In genomic region chr6:20946037-20946436, GRCh38 we compare ENCODE assay signal across 9 cellular contexts.
DNase-seq lines count a peak whose midpoint lies in the region; ATAC-seq, FAIRE-seq and TF ChIP-seq lines count a peak whose summit lies in the region.
"Had no signal": no experiment of that assay in that cellular context is flagged by ENCODE, and none has a peak within 500 bp of the region (broad histone marks: within the 10 kb centered on the region; RNA-seq: fewer than 3 reads in every experiment).

No MANE protein-coding gene starts in this region.

- no peaks in the 10 kb centered on the region for H3K23me2 ChIP-seq in H1 (ENCODE audit: low read depth, low read length)

- no peaks in the 10 kb centered on the region for H3K36me3 ChIP-seq in H1 (ENCODE audit: control insufficient read depth in 2 of 4, insufficient read depth in 4 of 4, low read length in 3 of 4)

- no peak overlapping the region for H3K4ac ChIP-seq in H1 (replicated peaks; ENCODE audit: insufficient read length, low read depth, low read length)

- no peak for TF ChIP-seq EP300 in H1 (IDR thresholded peaks at IDR 0.05; ENCODE audit: borderline replicate concordance in 1 of 2, low read depth in 2 of 2, low read length in 2 of 2)

- no peak overlapping the region for H3K18ac ChIP-seq in H1 (ENCODE audit: extremely low read depth, low read length)

- H3K27me3 ChIP-seq in H1 (replicated peaks in 1 of 4; ENCODE audit: control insufficient read depth in 3 of 4, extremely low read depth in 1 of 4, insufficient read depth in 3 of 4, low read length in 3 of 4): no peaks in the 10 kb centered on the region

- no peak overlapping the region for H4K5ac ChIP-seq in H1 (ENCODE audit: insufficient read length, low read depth, low read length)

- no peak overlapping the region for H3K27ac Mint-ChIP-seq in naive thymus-derived CD8-positive, alpha-beta T cell
- H3K27ac Mint-ChIP-seq: activated T-helper 1 cell treated with anti-CD3 and anti-CD28 coated beads, Interleukin-12 subunit alpha, Interleukin-12 subunit beta, Interleukin-2, Interleukin-4 antibody, amounts not matched to agents 30 ng/mL and 10 ng/mL and 1 ng/mL, durations not matched to agents 14 hours and 24 hours and 36 hours had no signal

- H3K4me1 Mint-ChIP-seq in naive thymus-derived CD8-positive, alpha-beta T cell: peaks cover 0 to 10% (median 3%) of the 10 kb centered on the region in 4 donors

- H4K8ac ChIP-seq in H1 (ENCODE audit: extremely low read depth, insufficient read depth, low read length): no peak overlapping the region

- no peak overlapping the region for H3K14ac ChIP-seq in H1 (ENCODE audit: insufficient read length)

- H3K27ac ChIP-seq in H1 (ENCODE audit: low read depth, low read length): no peak overlapping the region

- POLR2A ChIA-PET in H1 (lab: Charles Lee; ENCODE audit: partially characterized antibody): no interaction called here
- POLR2A ChIA-PET in naive thymus-derived CD8-positive, alpha-beta T cell (lab: Charles Lee): no interaction called here

- no peaks in the 10 kb centered on the region for H3K27me3 Mint-ChIP-seq in naive thymus-derived CD8-positive, alpha-beta T cell

- H2BK120ac ChIP-seq in H1 (replicated peaks; ENCODE audit: low read depth, low read length): no peak overlapping the region

- CTCF ChIA-PET in H1 (lab: Charles Lee; ENCODE audit: partially characterized antibody): interaction anchor here (0.6 to 1.3 kb wide), 4 partner anchors 9 to 184 kb away, joined by 3 to 4 read pairs (median 3); no protein-coding TSS in a partner anchor

- H2BK15ac ChIP-seq in H1 (ENCODE audit: low read length): no peak overlapping the region

- H2AFZ ChIP-seq in H1 (ENCODE audit: low read length): no peak overlapping the region

- H2BK20ac ChIP-seq in H1 (ENCODE audit: low read length): no peak overlapping the region

- H2AK5ac ChIP-seq in H1 (ENCODE audit: low read depth, low read length): no peak overlapping the region; the same call in 1 of the 2 replicates

- H3K36me3 Mint-ChIP-seq in naive thymus-derived CD8-positive, alpha-beta T cell: peaks cover 11 to 28% (median 23%) of the 10 kb centered on the region in 3 donors

- no peaks in the 10 kb centered on the region for H3K79me1 ChIP-seq in H1 (ENCODE audit: low read depth, low read length)

- 85% methylated on average over 1 of the region's 1 CpG; no CpG with 5 or more reads in 1 of the 2 experiments for WGBS in H1 (ENCODE audit: extremely low coverage in 1 of 2, insufficient coverage in 1 of 2, insufficient read length in 1 of 2, insufficient replicate concordance in 2 of 2, low coverage in 1 of 2, low lambda C conversion rate in 2 of 2, missing lambda C conversion rate in 1 of 2), 2 experiments

- no peak overlapping the region for H3K56ac ChIP-seq in H1 (replicated peaks; ENCODE audit: insufficient read length, low read depth, low read length)

- no peak overlapping the region for H3K23ac ChIP-seq in H1 (ENCODE audit: insufficient read length)

- TF ChIP-seq RAD21 in H1 (IDR thresholded peaks at IDR 0.05 in 1 of 2, conservative IDR thresholded peaks at IDR 0.05 in 1 of 2; ENCODE audit: low read depth in 2 of 2, low read length in 2 of 2): peak; percentile 36 to 45; a peak in 3 of 4 replicates

- DNase-seq in DMS114 treated with DMSO at 0.1 percent for 48 hours (lab: John Stamatoyannopoulos, UW; ENCODE audit: unreplicated experiment): peak; percentile 6
- DNase-seq in H1 (ENCODE audit: low read depth in 1 of 2, low spot score in 2 of 2): no peak
- DNase-seq in NCI-H345 (lab: John Stamatoyannopoulos, UW): no peak
- DNase-seq in NCI-H146 treated with DMSO at 0.1 percent for 48 hours (lab: John Stamatoyannopoulos, UW; ENCODE audit: unreplicated experiment): no peak
- DNase-seq in naive thymus-derived CD8-positive, alpha-beta T cell: no peak

- no peak for TF ChIP-seq POLR2A in H1 (IDR thresholded peaks at IDR 0.05; ENCODE audit: control extremely low read depth in 1 of 2, low read depth in 2 of 2, low read length in 2 of 2)

- ATAC-seq in GM19468 (IDR thresholded peaks at IDR 0.05; ENCODE audit: extremely low read depth, unreplicated experiment) (peak; percentile 58), HG03442 (IDR thresholded peaks at IDR 0.05; ENCODE audit: unreplicated experiment) (peak; percentile 99), GM21515 (IDR thresholded peaks at IDR 0.05; ENCODE audit: unreplicated experiment) (no peak)
- ATAC-seq in naive thymus-derived CD8-positive, alpha-beta T cell: no peak

- H4K20me1 ChIP-seq in H1 (replicated peaks in 1 of 2; ENCODE audit: control insufficient read depth in 1 of 2, insufficient read depth in 2 of 2, low read length in 2 of 2): no peaks in the 10 kb centered on the region

- H3K9ac ChIP-seq in H1 (replicated peaks in 1 of 4; ENCODE audit: extremely low read depth in 1 of 4, low read depth in 3 of 4, low read length in 3 of 4): no peak overlapping the region

- FAIRE-seq in H1 (lab: Jason Lieb, UNC): peak; percentile 55

- peak in 1 of 3 experiments; percentile 44; a peak in 1 of 4 replicates for TF ChIP-seq CTCF in H1 (IDR thresholded peaks at IDR 0.05; ENCODE audit: control extremely low read depth in 1 of 3, insufficient read depth in 1 of 3, low read depth in 1 of 3, low read length in 3 of 3)

- H3K4me1 ChIP-seq in H1 (replicated peaks in 1 of 4; ENCODE audit: control insufficient read depth in 3 of 4, insufficient read depth in 4 of 4, low read length in 3 of 4): no peaks in the 10 kb centered on the region

- H3K9me3 Mint-ChIP-seq in naive thymus-derived CD8-positive, alpha-beta T cell: peaks cover 5 to 24% (median 12%) of the 10 kb centered on the region in 9 donors

- H3K4me3 ChIP-seq in H1 (ENCODE audit: extremely low read depth in 1 of 4, insufficient read depth in 2 of 4, low read depth in 3 of 4, low read length in 4 of 4): no peak overlapping the region

- H2BK5ac ChIP-seq in H1 (ENCODE audit: low read depth, low read length): no peak overlapping the region

- H3K4me2 ChIP-seq in H1 (ENCODE audit: insufficient read depth in 1 of 2, low read depth in 2 of 2, low read length in 2 of 2): no peak overlapping the region

- H3K79me2 ChIP-seq in H1 (ENCODE audit: control insufficient read depth in 1 of 2, insufficient read depth in 2 of 2, low read length in 2 of 2): no peaks in the 10 kb centered on the region

- no peak overlapping the region for H4K91ac ChIP-seq in H1 (replicated peaks; ENCODE audit: insufficient read length, low read length)

- no peak overlapping the region for H2BK12ac ChIP-seq in H1 (ENCODE audit: low read depth, low read length)

- H3K4me3 Mint-ChIP-seq in naive thymus-derived CD8-positive, alpha-beta T cell: no peak overlapping the region
- H3K4me3 Mint-ChIP-seq: activated T-helper 1 cell treated with anti-CD3 and anti-CD28 coated beads, Interleukin-12 subunit alpha, Interleukin-12 subunit beta, Interleukin-2, Interleukin-4 antibody, amounts not matched to agents 30 ng/mL and 10 ng/mL and 1 ng/mL, durations not matched to agents 14 hours and 24 hours and 36 hours had no signal

- H3K9me3 ChIP-seq in H1 (ENCODE audit: insufficient read depth in 2 of 2, low read depth in 1 of 2, low read length in 1 of 2): 0 out of 4 replicates have a peak, but pooled peaks cover 0 to 5% of the 10 kb centered on the region in 2 experiments

TF ChIP-seq in H1, 55 proteins besides CTCF, POLR2A, EP300 and RAD21:
- TF ChIP-seq TAF7 (optimal IDR thresholded peaks at IDR 0.05; ENCODE audit: borderline replicate concordance, low read depth, low read length) (no peak), RNF2 (IDR thresholded peaks at IDR 0.05; ENCODE audit: borderline replicate concordance, low read depth, low read length, missing control alignments, poor library complexity, severe bottlenecking) (no peak), ZNF274 (IDR thresholded peaks at IDR 0.05; ENCODE audit: borderline replicate concordance, extremely low read depth, low read length) (no peak), CBX8 (IDR thresholded peaks at IDR 0.05; ENCODE audit: borderline replicate concordance, low read depth, low read length) (no peak), CBX5 (IDR thresholded peaks at IDR 0.05; ENCODE audit: low read depth, low read length) (no peak), SP1 (IDR thresholded peaks at IDR 0.05; ENCODE audit: low read depth, low read length) (no peak), PHF8 (conservative IDR thresholded peaks at IDR 0.05; ENCODE audit: low read depth, low read length) (no peak), NANOG (IDR thresholded peaks at IDR 0.05; ENCODE audit: insufficient read depth, low read depth, low read length, poor library complexity, severe bottlenecking) (no peak), KDM1A (IDR thresholded peaks at IDR 0.05; ENCODE audit: borderline replicate concordance, low read length) (no peak), KDM5A (IDR thresholded peaks at IDR 0.05; ENCODE audit: low read length) (no peak), TEAD4 (IDR thresholded peaks at IDR 0.05; ENCODE audit: low read depth, low read length) (no peak), CHD1 (IDR thresholded peaks at IDR 0.05; ENCODE audit: low read depth, low read length) (no peak), SUZ12 (IDR thresholded peaks at IDR 0.05; ENCODE audit: low read length) (no peak), HDAC2 (IDR thresholded peaks at IDR 0.05; ENCODE audit: borderline replicate concordance in 1 of 2, low read depth in 2 of 2, low read length in 2 of 2) (no peak), SIRT6 (IDR thresholded peaks at IDR 0.05; ENCODE audit: low read length) (no peak), EGR1 (IDR thresholded peaks at IDR 0.05; ENCODE audit: borderline replicate concordance, low read depth, low read length) (no peak), GTF2F1 (IDR thresholded peaks at IDR 0.05; ENCODE audit: borderline replicate concordance, low read depth, low read length) (no peak), RXRA (IDR thresholded peaks at IDR 0.05; ENCODE audit: insufficient read depth, low read depth, low read length) (no peak)

Comparison
In these comparisons a context has a peak if more than half of its experiments do, and no peak if none do; other contexts are left out.
1. ATAC-seq: peak in GM19468 (single experiment) and HG03442 (single experiment); none in GM21515 (single experiment) and naive thymus-derived CD8-positive, alpha-beta T cell (0 of 2).